Comparison of ENCODE assay signal across 14 cellular contexts in the genomic region with DNA sequence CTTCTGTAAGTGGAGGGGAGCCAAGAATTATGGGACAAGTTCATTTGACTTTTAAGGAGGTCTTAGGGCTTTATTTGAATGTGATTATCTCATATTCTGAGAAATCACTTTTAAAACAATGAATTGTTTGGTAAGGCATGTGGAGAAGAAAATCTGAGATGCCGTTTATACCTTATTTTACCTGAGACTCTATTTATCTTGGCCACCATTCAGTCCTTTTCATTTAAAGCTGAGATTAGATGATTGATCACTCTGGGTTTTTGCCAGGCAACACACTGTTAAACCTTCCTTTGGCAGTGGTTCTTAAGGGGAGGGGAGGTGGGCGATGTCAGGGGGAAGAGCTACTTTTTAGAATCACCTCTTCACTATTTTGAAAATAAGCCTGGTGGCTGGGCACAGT. TPM values are rescaled to one million over a fixed set of nuclear protein-coding genes. Genes with fewer than 3 reads are reported as not detected.
DNase-seq lines count a peak whose midpoint lies in the region; ATAC-seq and TF ChIP-seq lines count a peak whose summit lies in the region.
"Had no signal": no experiment of that assay in that cellular context is flagged by ENCODE, and none has a peak within 500 bp of the region (broad histone marks: within the 10 kb centered on the region; RNA-seq: fewer than 3 reads in every experiment).

No MANE protein-coding gene starts in this region.

- no peak overlapping the region for H3K4me3 Mint-ChIP-seq in CD4-positive, CD25-positive, alpha-beta regulatory T cell
- H3K4me3 Mint-ChIP-seq in mesothelial cell of epicardium (no peak overlapping the region), T-cell (no peak overlapping the region)

- peaks cover 32% of the 10 kb centered on the region for H3K36me3 ChIP-seq in CD4-positive, CD25-positive, alpha-beta regulatory T cell (ENCODE audit: control insufficient read depth, insufficient read depth, low read length)

- peaks cover 32% of the 10 kb centered on the region for H3K36me3 Mint-ChIP-seq in CD4-positive, CD25-positive, alpha-beta regulatory T cell
- H3K36me3 Mint-ChIP-seq in mesothelial cell of epicardium (peaks cover 13% of the 10 kb centered on the region), T-cell (peaks cover 41% of the 10 kb centered on the region)

- ATAC-seq in CD4-positive, CD25-positive, alpha-beta regulatory T cell (ENCODE audit: low read depth in 2 of 2) = no peak
- ATAC-seq in T-cell (replicated peaks in 1 of 4) = no peak

- H3K27ac Mint-ChIP-seq in CD4-positive, CD25-positive, alpha-beta regulatory T cell = peak overlapping the region in 2 of 3 donors; percentile 32 to 74
- H3K27ac Mint-ChIP-seq in mesothelial cell of epicardium (peak overlapping the region; percentile 55), T-cell (no peak overlapping the region)

- no peak for DNase-seq in CD4-positive, CD25-positive, alpha-beta regulatory T cell
- DNase-seq in D341Med (ENCODE audit: low spot score) (peak; percentile 22), NCI-H446 (lab: John Stamatoyannopoulos, UW) (peak; percentile 71 to 73), mesothelial cell of epicardium (ENCODE audit: low spot score in 2 of 2, unreplicated experiment in 2 of 2) (no peak), dermis blood vessel endothelial cell (no peak), T-cell (no peak), SKM-1 treated with dmso at 0.1 percent for 144 hours (lab: John Stamatoyannopoulos, UW; ENCODE audit: unreplicated experiment) (no peak)
- DNase-seq: Caco-2, EL, Kasumi-1, NCI-H1417 treated with DMSO at 0.1 percent for 48 hours, NCI-H510A, NCI-H82 had no signal

- no peak overlapping the region for H3K27ac ChIP-seq in CD4-positive, CD25-positive, alpha-beta regulatory T cell (ENCODE audit: insufficient read depth, low read length, poor library complexity, severe bottlenecking)
- H3K27ac ChIP-seq: C4-2B had no signal

- POLR2A ChIA-PET in T-cell (lab: Charles Lee) = interaction anchor here (0.6 to 0.7 kb wide), 3 partner anchors 22 to 253 kb away, joined by 3 to 4 read pairs (median 3); no protein-coding TSS in a partner anchor

- H3K9me3 Mint-ChIP-seq in CD4-positive, CD25-positive, alpha-beta regulatory T cell = no peaks in the 10 kb centered on the region
- H3K9me3 Mint-ChIP-seq in mesothelial cell of epicardium = no peaks in the 10 kb centered on the region
- H3K9me3 Mint-ChIP-seq in T-cell = no peaks in the 10 kb centered on the region

- CTCF ChIA-PET in T-cell (lab: Charles Lee) = interaction anchor here in 1 of 2 donors (1.0 kb wide), 2 partner anchors 10 to 11 kb away, joined by 3 read pairs; no protein-coding TSS in a partner anchor

- no peaks in the 10 kb centered on the region for H3K9me3 ChIP-seq in CD4-positive, CD25-positive, alpha-beta regulatory T cell (ENCODE audit: control insufficient read depth in 2 of 2, low read length in 2 of 2)
- H3K9me3 ChIP-seq: Caco-2 had no signal

- no peaks in the 10 kb centered on the region for H3K27me3 Mint-ChIP-seq in CD4-positive, CD25-positive, alpha-beta regulatory T cell
- H3K27me3 Mint-ChIP-seq in mesothelial cell of epicardium (ENCODE audit: low read depth) = no peaks in the 10 kb centered on the region
- H3K27me3 Mint-ChIP-seq in T-cell = no peaks in the 10 kb centered on the region

- H3K4me1 Mint-ChIP-seq in CD4-positive, CD25-positive, alpha-beta regulatory T cell = peaks cover 54 to 77% (median 68%) of the 10 kb centered on the region in 4 donors
- H3K4me1 Mint-ChIP-seq in mesothelial cell of epicardium = peaks cover 50% of the 10 kb centered on the region
- peaks cover 77 to 81% (median 79%) of the 10 kb centered on the region in 3 donors for H3K4me1 Mint-ChIP-seq in T-cell

- H3K27me3 ChIP-seq in CD4-positive, CD25-positive, alpha-beta regulatory T cell (ENCODE audit: control insufficient read depth, insufficient read depth, low read length) = no peaks in the 10 kb centered on the region

- no peak overlapping the region for H3K4me3 ChIP-seq in CD4-positive, CD25-positive, alpha-beta regulatory T cell (ENCODE audit: low read depth, low read length)

- TF ChIP-seq CTCF in mesothelial cell of epicardium (IDR thresholded peaks at IDR 0.05; ENCODE audit: unreplicated experiment) = no peak

- peaks cover 30% of the 10 kb centered on the region for H3K4me1 ChIP-seq in CD4-positive, CD25-positive, alpha-beta regulatory T cell (ENCODE audit: control insufficient read depth, insufficient read depth, low read length, poor library complexity, severe bottlenecking)

RNA-seq across cellular contexts. Expression of a gene that starts 11.4 kb away (rescaled TPM):
- total RNA-seq in CD4-positive, CD25-positive, alpha-beta regulatory T cell = 111 TPM
- 10 to 100 TPM; 69.9 to 94.4 (median 79.7) TPM for polyA plus RNA-seq in CD4-positive, CD25-positive, alpha-beta regulatory T cell
- 270 to 278 TPM (median 270 TPM) in 3 replicates for total RNA-seq in mesothelial cell of epicardium
- total RNA-seq in dermis blood vessel endothelial cell = 110 and 162 TPM in 2 replicates
- total RNA-seq in T-cell = 100 to 1,000 TPM in 4 of 5 donors, 10 to 100 TPM in 1; 91.4 to 113 (median 107) TPM

Comparison
In these comparisons a context has a peak if more than half of its experiments do, and no peak if none do; other contexts are left out.
1. DNase-seq: peak in D341Med (single experiment) and NCI-H446 (2 of 2); none in CD4-positive, CD25-positive, alpha-beta regulatory T cell (0 of 3), mesothelial cell of epicardium (0 of 2), dermis blood vessel endothelial cell (single experiment), T-cell (0 of 34) and SKM-1 treated with dmso at 0.1 percent for 144 hours (single experiment).
2. H3K27ac Mint-ChIP-seq: peak in CD4-positive, CD25-positive, alpha-beta regulatory T cell (2 of 3) and mesothelial cell of epicardium (single experiment); none in T-cell (0 of 2).